8 cellular contexts compared by ENCODE assay signal in the genomic region with DNA sequence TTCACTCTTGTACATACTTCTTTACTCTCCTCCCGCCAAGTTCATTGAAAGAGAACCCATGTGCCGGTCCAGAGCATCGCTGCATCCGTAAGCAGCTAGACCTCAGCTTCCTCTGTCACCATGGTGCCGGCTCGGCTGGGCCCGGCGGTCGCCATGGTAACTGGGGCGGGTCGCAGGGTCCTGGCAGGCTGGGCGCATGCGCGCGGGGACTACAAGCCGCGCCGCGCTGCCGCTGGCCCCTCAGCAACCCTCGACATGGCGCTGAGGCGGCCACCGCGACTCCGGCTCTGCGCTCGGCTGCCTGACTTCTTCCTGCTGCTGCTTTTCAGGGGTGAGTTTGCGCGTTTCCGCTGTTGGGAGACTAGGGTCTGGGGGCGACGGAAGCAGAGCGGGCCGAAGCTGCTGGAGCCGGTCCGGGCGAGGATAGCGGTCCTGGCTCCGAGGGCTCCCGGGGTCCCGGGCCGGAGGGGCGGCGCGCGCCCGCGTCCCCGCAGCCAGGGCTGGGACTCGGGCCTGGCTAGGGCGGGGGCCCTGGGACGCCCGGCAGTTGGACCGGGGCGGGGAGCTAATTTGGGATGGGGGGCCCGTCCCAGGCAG. TPM values are rescaled to one million over a fixed set of nuclear protein-coding genes. Genes with fewer than 3 reads are reported as not detected.
DNase-seq lines count a peak whose midpoint lies in the region; ATAC-seq and TF ChIP-seq lines count a peak whose summit lies in the region.

A gene (plus strand): TSS at position 244 of the 597 bp plus-strand sequence. CDS start 12 bp downstream, at position 256.

- H3K27me3 Mint-ChIP-seq in WTC11 (ENCODE audit: low read depth): peaks cover 30% of the 10 kb centered on the region

- intact Hi-C loops in breast epithelium (cut with DNase I; ENCODE audit: low total_unique reads): no loop called here

- TF ChIP-seq POLR2A in breast epithelium (IDR thresholded peaks at IDR 0.05): peak; percentile 69

- H3K27ac Mint-ChIP-seq in WTC11: peak within 1 kb of the TSS; percentile 85; the same call in 1 of the 2 replicates

- DNase-seq in GM10266 (ENCODE audit: extremely low spot score): peak; percentile 97
- peak; percentile 67 to 93 for DNase-seq in NCI-H187 (lab: John Stamatoyannopoulos, UW)
- peak; percentile 99 for DNase-seq in WTC11 (ENCODE audit: low spot score)
- peak; percentile 77 to 88 for DNase-seq in breast epithelium (ENCODE audit: low spot score in 2 of 2)
- peak; percentile 70 for DNase-seq in skeletal muscle cell (ENCODE audit: low read depth)
- DNase-seq in RKO (ENCODE audit: low spot score): no peak

- H3K4me3 ChIP-seq in breast epithelium: peak within 1 kb of the TSS; percentile 62 to 94 (median 66)
- peak within 1 kb of the TSS; percentile 97 for H3K4me3 ChIP-seq in iPS-18c (ENCODE audit: insufficient read depth, low read depth, low read length)
- H3K4me3 ChIP-seq in skeletal muscle cell (ENCODE audit: low read depth, low read length): peak within 1 kb of the TSS; percentile 83

- H3K9me3 ChIP-seq in breast epithelium (no peaks in the 10 kb centered on the region), iPS-18c (ENCODE audit: control insufficient read depth, insufficient read depth, low read length) (no peaks in the 10 kb centered on the region)

- no peak for TF ChIP-seq CTCF in GM10266 (IDR thresholded peaks at IDR 0.05; ENCODE audit: control insufficient read depth, insufficient read depth, low read depth, missing control alignments)
- no peak for TF ChIP-seq CTCF in WTC11 (IDR thresholded peaks at IDR 0.05)
- TF ChIP-seq CTCF in breast epithelium (IDR thresholded peaks at IDR 0.05): no peak

- CTCF ChIA-PET in WTC11 (lab: Charles Lee): interaction anchor here (0.7 to 3.8 kb wide), 7 partner anchors 8 to 247 kb away, joined by 3 to 20 read pairs (median 6); no protein-coding TSS in a partner anchor

- H3K36me3 Mint-ChIP-seq in WTC11: no peaks in the 10 kb centered on the region

- no peaks in the 10 kb centered on the region for H3K9me3 Mint-ChIP-seq in WTC11

- POLR2A ChIA-PET in WTC11 (lab: Charles Lee): interaction anchor here (0.6 to 1.2 kb wide), 3 partner anchors 9 to 19 kb away, joined by 3 to 4 read pairs (median 3); no protein-coding TSS in a partner anchor

- peak; percentile 86 for ATAC-seq in HG02798 (IDR thresholded peaks at IDR 0.05; ENCODE audit: poor library complexity, unreplicated experiment)
- peak; percentile 87 for ATAC-seq in WTC11

- H3K27me3 ChIP-seq in breast epithelium: peaks cover 0 to 7% of the 10 kb centered on the region in 2 donors

- H3K27ac ChIP-seq in breast epithelium: peak within 1 kb of the TSS; percentile 81 to 97

- H3K4me3 Mint-ChIP-seq in WTC11: peak within 1 kb of the TSS; percentile 97

- no peaks in the 10 kb centered on the region for H3K36me3 ChIP-seq in breast epithelium

- H3K4me1 ChIP-seq in breast epithelium: no peaks in the 10 kb centered on the region

- peaks cover 52% of the 10 kb centered on the region for H3K4me1 Mint-ChIP-seq in WTC11

TF ChIP-seq in WTC11, 78 proteins besides CTCF, POLR2A, EP300 and RAD21 (continues in another document):
- TF ChIP-seq, protein P1, sequence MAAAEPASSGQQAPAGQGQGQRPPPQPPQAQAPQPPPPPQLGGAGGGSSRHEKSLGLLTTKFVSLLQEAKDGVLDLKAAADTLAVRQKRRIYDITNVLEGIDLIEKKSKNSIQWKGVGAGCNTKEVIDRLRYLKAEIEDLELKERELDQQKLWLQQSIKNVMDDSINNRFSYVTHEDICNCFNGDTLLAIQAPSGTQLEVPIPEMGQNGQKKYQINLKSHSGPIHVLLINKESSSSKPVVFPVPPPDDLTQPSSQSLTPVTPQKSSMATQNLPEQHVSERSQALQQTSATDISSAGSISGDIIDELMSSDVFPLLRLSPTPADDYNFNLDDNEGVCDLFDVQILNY (CRISPR knock-in tag; IDR thresholded peaks at IDR 0.05): peak; percentile 82
- TF ChIP-seq, protein P2, sequence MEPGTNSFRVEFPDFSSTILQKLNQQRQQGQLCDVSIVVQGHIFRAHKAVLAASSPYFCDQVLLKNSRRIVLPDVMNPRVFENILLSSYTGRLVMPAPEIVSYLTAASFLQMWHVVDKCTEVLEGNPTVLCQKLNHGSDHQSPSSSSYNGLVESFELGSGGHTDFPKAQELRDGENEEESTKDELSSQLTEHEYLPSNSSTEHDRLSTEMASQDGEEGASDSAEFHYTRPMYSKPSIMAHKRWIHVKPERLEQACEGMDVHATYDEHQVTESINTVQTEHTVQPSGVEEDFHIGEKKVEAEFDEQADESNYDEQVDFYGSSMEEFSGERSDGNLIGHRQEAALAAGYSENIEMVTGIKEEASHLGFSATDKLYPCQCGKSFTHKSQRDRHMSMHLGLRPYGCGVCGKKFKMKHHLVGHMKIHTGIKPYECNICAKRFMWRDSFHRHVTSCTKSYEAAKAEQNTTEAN (CRISPR knock-in tag; IDR thresholded peaks at IDR 0.05): no peak
- TF ChIP-seq, protein P3, sequence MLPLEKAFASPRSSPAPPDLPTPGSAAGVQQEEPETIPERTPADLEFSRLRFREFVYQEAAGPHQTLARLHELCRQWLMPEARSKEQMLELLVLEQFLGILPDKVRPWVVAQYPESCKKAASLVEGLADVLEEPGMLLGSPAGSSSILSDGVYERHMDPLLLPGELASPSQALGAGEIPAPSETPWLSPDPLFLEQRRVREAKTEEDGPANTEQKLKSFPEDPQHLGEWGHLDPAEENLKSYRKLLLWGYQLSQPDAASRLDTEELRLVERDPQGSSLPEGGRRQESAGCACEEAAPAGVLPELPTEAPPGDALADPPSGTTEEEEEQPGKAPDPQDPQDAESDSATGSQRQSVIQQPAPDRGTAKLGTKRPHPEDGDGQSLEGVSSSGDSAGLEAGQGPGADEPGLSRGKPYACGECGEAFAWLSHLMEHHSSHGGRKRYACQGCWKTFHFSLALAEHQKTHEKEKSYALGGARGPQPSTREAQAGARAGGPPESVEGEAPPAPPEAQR (CRISPR knock-in tag; IDR thresholded peaks at IDR 0.05): no peak
- TF ChIP-seq, protein P4, sequence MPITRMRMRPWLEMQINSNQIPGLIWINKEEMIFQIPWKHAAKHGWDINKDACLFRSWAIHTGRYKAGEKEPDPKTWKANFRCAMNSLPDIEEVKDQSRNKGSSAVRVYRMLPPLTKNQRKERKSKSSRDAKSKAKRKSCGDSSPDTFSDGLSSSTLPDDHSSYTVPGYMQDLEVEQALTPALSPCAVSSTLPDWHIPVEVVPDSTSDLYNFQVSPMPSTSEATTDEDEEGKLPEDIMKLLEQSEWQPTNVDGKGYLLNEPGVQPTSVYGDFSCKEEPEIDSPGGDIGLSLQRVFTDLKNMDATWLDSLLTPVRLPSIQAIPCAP (CRISPR knock-in tag; IDR thresholded peaks at IDR 0.05): no peak
- TF ChIP-seq SP1 (CRISPR knock-in tag; conservative IDR thresholded peaks at IDR 0.05) (peak; percentile 48; the same call in 1 of the 2 replicates), CBFB (CRISPR knock-in tag; IDR thresholded peaks at IDR 0.05; ENCODE audit: low read depth) (peak; percentile 32; the same call in 1 of the 2 replicates), ZBTB21 (CRISPR knock-in tag; IDR thresholded peaks at IDR 0.05; ENCODE audit: borderline replicate concordance) (peak; percentile 44; the same call in 1 of the 2 replicates), NR3C1 (CRISPR knock-in tag; conservative IDR thresholded peaks at IDR 0.05; ENCODE audit: low read depth) (peak; percentile 79; the same call in 1 of the 2 replicates), ZNF423 (CRISPR knock-in tag; IDR thresholded peaks at IDR 0.05) (no peak), SMAD3 (CRISPR knock-in tag; IDR thresholded peaks at IDR 0.05; ENCODE audit: borderline replicate concordance) (peak; percentile 44; the same call in 1 of the 2 replicates), ETV6 (CRISPR knock-in tag; IDR thresholded peaks at IDR 0.05) (peak; percentile 81), OVOL2 (CRISPR knock-in tag; IDR thresholded peaks at IDR 0.05; ENCODE audit: borderline replicate concordance) (no peak), TEAD1 (CRISPR knock-in tag; IDR thresholded peaks at IDR 0.05) (0 out of 2 replicates have a peak, but pooled peaks have one; percentile 41), HMGA2 (CRISPR knock-in tag; IDR thresholded peaks at IDR 0.05) (no peak)
- TF ChIP-seq, protein P5, sequence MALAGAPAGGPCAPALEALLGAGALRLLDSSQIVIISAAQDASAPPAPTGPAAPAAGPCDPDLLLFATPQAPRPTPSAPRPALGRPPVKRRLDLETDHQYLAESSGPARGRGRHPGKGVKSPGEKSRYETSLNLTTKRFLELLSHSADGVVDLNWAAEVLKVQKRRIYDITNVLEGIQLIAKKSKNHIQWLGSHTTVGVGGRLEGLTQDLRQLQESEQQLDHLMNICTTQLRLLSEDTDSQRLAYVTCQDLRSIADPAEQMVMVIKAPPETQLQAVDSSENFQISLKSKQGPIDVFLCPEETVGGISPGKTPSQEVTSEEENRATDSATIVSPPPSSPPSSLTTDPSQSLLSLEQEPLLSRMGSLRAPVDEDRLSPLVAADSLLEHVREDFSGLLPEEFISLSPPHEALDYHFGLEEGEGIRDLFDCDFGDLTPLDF (CRISPR knock-in tag; IDR thresholded peaks at IDR 0.05): no peak
- TF ChIP-seq, protein P6, sequence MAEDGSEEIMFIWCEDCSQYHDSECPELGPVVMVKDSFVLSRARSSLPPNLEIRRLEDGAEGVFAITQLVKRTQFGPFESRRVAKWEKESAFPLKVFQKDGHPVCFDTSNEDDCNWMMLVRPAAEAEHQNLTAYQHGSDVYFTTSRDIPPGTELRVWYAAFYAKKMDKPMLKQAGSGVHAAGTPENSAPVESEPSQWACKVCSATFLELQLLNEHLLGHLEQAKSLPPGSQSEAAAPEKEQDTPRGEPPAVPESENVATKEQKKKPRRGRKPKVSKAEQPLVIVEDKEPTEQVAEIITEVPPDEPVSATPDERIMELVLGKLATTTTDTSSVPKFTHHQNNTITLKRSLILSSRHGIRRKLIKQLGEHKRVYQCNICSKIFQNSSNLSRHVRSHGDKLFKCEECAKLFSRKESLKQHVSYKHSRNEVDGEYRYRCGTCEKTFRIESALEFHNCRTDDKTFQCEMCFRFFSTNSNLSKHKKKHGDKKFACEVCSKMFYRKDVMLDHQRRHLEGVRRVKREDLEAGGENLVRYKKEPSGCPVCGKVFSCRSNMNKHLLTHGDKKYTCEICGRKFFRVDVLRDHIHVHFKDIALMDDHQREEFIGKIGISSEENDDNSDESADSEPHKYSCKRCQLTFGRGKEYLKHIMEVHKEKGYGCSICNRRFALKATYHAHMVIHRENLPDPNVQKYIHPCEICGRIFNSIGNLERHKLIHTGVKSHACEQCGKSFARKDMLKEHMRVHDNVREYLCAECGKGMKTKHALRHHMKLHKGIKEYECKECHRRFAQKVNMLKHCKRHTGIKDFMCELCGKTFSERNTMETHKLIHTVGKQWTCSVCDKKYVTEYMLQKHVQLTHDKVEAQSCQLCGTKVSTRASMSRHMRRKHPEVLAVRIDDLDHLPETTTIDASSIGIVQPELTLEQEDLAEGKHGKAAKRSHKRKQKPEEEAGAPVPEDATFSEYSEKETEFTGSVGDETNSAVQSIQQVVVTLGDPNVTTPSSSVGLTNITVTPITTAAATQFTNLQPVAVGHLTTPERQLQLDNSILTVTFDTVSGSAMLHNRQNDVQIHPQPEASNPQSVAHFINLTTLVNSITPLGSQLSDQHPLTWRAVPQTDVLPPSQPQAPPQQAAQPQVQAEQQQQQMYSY (CRISPR knock-in tag; IDR thresholded peaks at IDR 0.05): no peak

RNA-seq across cellular contexts. Expression of the gene that starts here (rescaled TPM):
- total RNA-seq in WTC11 (2021) (32.7 to 34.1 TPM (median 32.9 TPM) in 3 replicates), breast epithelium (10 to 100 TPM; 25.0 to 34.5 (median 33.8) TPM)
